Comparison of ENCODE assay signal across 8 cellular contexts in genomic region chr17:74212262-74212912, GRCh38. TPM values are rescaled to one million over a fixed set of nuclear protein-coding genes. Genes with fewer than 3 reads are reported as not detected.
DNase-seq lines count a peak whose midpoint lies in the region; ATAC-seq and TF ChIP-seq lines count a peak whose summit lies in the region.

No MANE protein-coding gene starts in this region.

- peak; percentile 26 for DNase-seq in stimulated activated CD4-positive, alpha-beta T cell treated with anti-CD3 and anti-CD28 coated beads, Interleukin-4, amount 100 ng/mL, for 1 hour
- DNase-seq in stimulated activated CD4-positive, alpha-beta T cell treated with anti-CD3 and anti-CD28 coated beads, Interleukin-12 subunit alpha, Interleukin-12 subunit beta, amount 100 ng/mL, for 4 hours = no peak
- DNase-seq in SJCRH30 (no peak), coronary artery (ENCODE audit: low spot score) (no peak), mesenchymal stem cell (peak; percentile 54), upper lobe of left lung (no peak), ureter (ENCODE audit: low spot score) (no peak), NCI-H526 treated with DMSO at 0.1 percent for 48 hours (lab: John Stamatoyannopoulos, UW) (no peak)

- peak overlapping the region; percentile 30 to 67 for H3K4ac ChIP-seq in mesenchymal stem cell (ENCODE audit: low read depth in 1 of 2, low read length in 2 of 2)

- WGBS in mesenchymal stem cell = 8% methylated on average over 38 of the region's 44 CpGs
- 5 to 6% methylated on average over 22 to 44 of the region's 44 CpGs for WGBS in upper lobe of left lung, 2 donors

- H3K14ac ChIP-seq in mesenchymal stem cell (ENCODE audit: low read length in 2 of 2) = peak overlapping the region in 1 of 2 experiments; percentile 82

- no peak overlapping the region for H2AK5ac ChIP-seq in mesenchymal stem cell (ENCODE audit: low read length, severe bottlenecking)

- H3K27me3 ChIP-seq in SJCRH30 (no peaks in the 10 kb centered on the region), mesenchymal stem cell (ENCODE audit: control insufficient read depth in 1 of 2, insufficient read depth in 1 of 2, low read length in 2 of 2) (peaks cover 20 to 36% of the 10 kb centered on the region in 2 experiments), upper lobe of left lung (no peaks in the 10 kb centered on the region)

- peak overlapping the region in 1 of 2 experiments; percentile 94 for H3K23ac ChIP-seq in mesenchymal stem cell (ENCODE audit: low read length in 2 of 2)

- no peak for TF ChIP-seq POLR2A in upper lobe of left lung (IDR thresholded peaks at IDR 0.05)

- peak overlapping the region; percentile 28 for H4K91ac ChIP-seq in mesenchymal stem cell (ENCODE audit: low read length)

- H3K4me3 ChIP-seq in SJCRH30 (no peak overlapping the region; the same call in 1 of the 2 replicates), coronary artery (peak overlapping the region; percentile 78), mesenchymal stem cell (ENCODE audit: insufficient read depth in 1 of 2, low read depth in 1 of 2, low read length in 2 of 2) (peak overlapping the region; percentile 48 to 89), upper lobe of left lung (peak overlapping the region; percentile 38 to 61 (median 56))

- peak overlapping the region; percentile 91 for H3K9ac ChIP-seq in mesenchymal stem cell (ENCODE audit: low read length)

- H3K18ac ChIP-seq in mesenchymal stem cell (ENCODE audit: low read depth in 1 of 2, low read length in 2 of 2) = peak overlapping the region; percentile 30 to 81

- peak overlapping the region; percentile 36 for H2AFZ ChIP-seq in mesenchymal stem cell (ENCODE audit: low read depth, low read length)

- H2BK15ac ChIP-seq in mesenchymal stem cell (ENCODE audit: low read depth, poor library complexity, severe bottlenecking) = peak overlapping the region; percentile 61

- H3K36me3 ChIP-seq in SJCRH30 (peaks cover 38% of the 10 kb centered on the region), mesenchymal stem cell (ENCODE audit: control insufficient read depth in 1 of 2, insufficient read depth in 2 of 2, low read depth in 1 of 2, low read length in 2 of 2) (peaks cover 24 to 35% of the 10 kb centered on the region in 2 experiments), upper lobe of left lung (peaks cover 0 to 31% (median 22%) of the 10 kb centered on the region in 4 donors)

- H3K4me1 ChIP-seq in SJCRH30 = peaks cover 32% of the 10 kb centered on the region
- H3K4me1 ChIP-seq in mesenchymal stem cell (ENCODE audit: control insufficient read depth, insufficient read depth, low read depth, low read length) = peaks cover 42% of the 10 kb centered on the region
- peaks cover 36 to 54% (median 43%) of the 10 kb centered on the region in 4 donors for H3K4me1 ChIP-seq in upper lobe of left lung

- H2BK5ac ChIP-seq in mesenchymal stem cell (ENCODE audit: low read depth, low read length, poor library complexity, severe bottlenecking) = no peak overlapping the region

- H3K4me2 ChIP-seq in mesenchymal stem cell (ENCODE audit: low read length, poor library complexity, severe bottlenecking) = peak overlapping the region; percentile 71

- ATAC-seq in upper lobe of left lung (ENCODE audit: low FRiP score in 2 of 2) = peak in 1 of 2 donors; percentile 11

- no peak for TF ChIP-seq EP300 in upper lobe of left lung (IDR thresholded peaks at IDR 0.05)

- H4K8ac ChIP-seq in mesenchymal stem cell (ENCODE audit: low read length) = peak overlapping the region; percentile 59

- peak overlapping the region in 1 of 2 experiments; percentile 65 for H2BK12ac ChIP-seq in mesenchymal stem cell (ENCODE audit: low read length in 2 of 2)

- no peaks in the 10 kb centered on the region for H3K9me3 ChIP-seq in SJCRH30 (replicated peaks)
- H3K9me3 ChIP-seq in mesenchymal stem cell (ENCODE audit: control insufficient read depth, low read length) = no peaks in the 10 kb centered on the region
- H3K9me3 ChIP-seq in upper lobe of left lung = no peaks in the 10 kb centered on the region

- H3K27ac ChIP-seq in SJCRH30 (peak overlapping the region; percentile 35; the same call in 1 of the 2 replicates), coronary artery (peak overlapping the region; percentile 78 to 87), mesenchymal stem cell (ENCODE audit: low read length, poor library complexity, severe bottlenecking) (no peak overlapping the region), upper lobe of left lung (peak overlapping the region; percentile 68 to 83 (median 80))

- no peak overlapping the region for H2BK120ac ChIP-seq in mesenchymal stem cell (ENCODE audit: low read depth, low read length)

- no peak for TF ChIP-seq CTCF in coronary artery (IDR thresholded peaks at IDR 0.05)
- TF ChIP-seq CTCF in upper lobe of left lung (IDR thresholded peaks at IDR 0.05) = peak in 2 of 6 experiments; percentile 9 to 21

- H3K79me1 ChIP-seq in mesenchymal stem cell (replicated peaks; ENCODE audit: low read length, poor library complexity, severe bottlenecking) = peaks cover 6% of the 10 kb centered on the region

RNA-seq across cellular contexts. Expression of gene TTYH2, which starts 1.0 kb away (rescaled TPM):
- total RNA-seq in SJCRH30 (2014; rRNA removed; shearing (Covaris generic)) = 45.8 and 53.0 TPM in 2 replicates
- polyA plus RNA-seq in mesenchymal stem cell (2013, experiment 1 of 2) = 2.0 TPM
- polyA plus RNA-seq in mesenchymal stem cell (2013, experiment 2 of 2) = 2.7 TPM
- 10 to 100 TPM in 1 of 6 donors, 1 to 10 TPM in 5; 2.4 to 10.5 (median 8.0) TPM for total RNA-seq in upper lobe of left lung
- total RNA-seq in ureter = 8.2 TPM

RNA-seq across cellular contexts. Expression of gene RPL38, which starts 8.9 kb away (rescaled TPM):
- 5,758 and 5,854 TPM in 2 replicates for total RNA-seq in SJCRH30 (2014; rRNA removed; shearing (Covaris generic))
- polyA plus RNA-seq in mesenchymal stem cell (2013, experiment 1 of 2) = 3,306 TPM
- polyA plus RNA-seq in mesenchymal stem cell (2013, experiment 2 of 2) = 3,256 TPM
- total RNA-seq in upper lobe of left lung (100 to 1,000 TPM; 334 to 709 (median 485) TPM), ureter (1,081 TPM)

Comparison
In these comparisons a context has a peak if more than half of its experiments do, and no peak if none do; other contexts are left out.
1. DNase-seq: peak in stimulated activated CD4-positive, alpha-beta T cell treated with anti-CD3 and anti-CD28 coated beads, Interleukin-4, amount 100 ng/mL, for 1 hour (single experiment) and mesenchymal stem cell (single experiment); none in stimulated activated CD4-positive, alpha-beta T cell treated with anti-CD3 and anti-CD28 coated beads, Interleukin-12 subunit alpha, Interleukin-12 subunit beta, amount 100 ng/mL, for 4 hours (single experiment), SJCRH30 (0 of 2), coronary artery (single experiment), upper lobe of left lung (0 of 2), ureter (single experiment) and NCI-H526 treated with DMSO at 0.1 percent for 48 hours (single experiment).